In the genomic region with DNA sequence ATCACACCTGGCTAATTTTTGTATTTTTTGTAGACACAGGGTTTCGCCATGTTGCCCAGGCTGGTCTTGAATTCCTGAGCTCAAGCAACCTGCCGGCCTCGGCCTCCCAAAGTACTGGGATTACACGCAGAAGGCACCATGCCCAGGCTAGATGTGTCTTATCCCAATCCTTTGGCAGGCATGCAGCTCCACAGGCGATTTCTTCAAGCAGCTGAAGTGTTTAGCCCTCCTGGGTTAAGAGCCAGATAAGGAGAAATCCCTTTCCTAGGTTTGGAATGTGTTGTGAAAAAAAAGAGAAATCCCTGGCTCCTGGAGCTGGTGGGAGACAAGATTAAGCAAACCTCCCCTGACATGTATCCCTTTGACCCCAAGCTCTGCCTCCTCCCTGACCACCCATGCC, we compare ENCODE assay signal across 14 cellular contexts. TPM values are rescaled to one million over a fixed set of nuclear protein-coding genes. Genes with fewer than 3 reads are reported as not detected.
DNase-seq lines count a peak whose midpoint lies in the region; TF ChIP-seq lines count a peak whose summit lies in the region.
"Had no signal": no experiment of that assay in that cellular context is flagged by ENCODE, and none has a peak within 500 bp of the region (broad histone marks: within the 10 kb centered on the region; RNA-seq: fewer than 3 reads in every experiment).

No MANE protein-coding gene starts in this region.

- TF ChIP-seq EP300 in sigmoid colon (IDR thresholded peaks at IDR 0.05), result no peak

- no peaks in the 10 kb centered on the region for H3K27me3 Mint-ChIP-seq in activated CD4-positive, alpha-beta T cell treated with anti-CD3 and anti-CD28 coated beads, Interleukin-2, amount 10 ng/mL, durations not matched to agents 7 days and 5 days

- TF ChIP-seq POLR2A in sigmoid colon (IDR thresholded peaks at IDR 0.05), result no peak

- WGBS in sigmoid colon, 2 donors, result 89 to 92% methylated on average over 5 of the region's 5 CpGs

- peaks cover 0 to 29% (median 20%) of the 10 kb centered on the region in 4 donors for H3K4me1 ChIP-seq in sigmoid colon

- H3K27me3 ChIP-seq in WERI-Rb-1 (ENCODE audit: insufficient read depth, low read depth, severe bottlenecking) (no peaks in the 10 kb centered on the region), sigmoid colon (peaks cover 0 to 16% (median 0%) of the 10 kb centered on the region in 3 donors)
- H3K27me3 ChIP-seq: thyroid gland had no signal

- no peak for DNase-seq in activated CD4-positive, alpha-beta T cell treated with anti-CD3 and anti-CD28 coated beads, Interleukin-2, amount 10 ng/mL, durations not matched to agents 7 days and 5 days
- DNase-seq in activated CD4-positive, alpha-beta T cell treated with anti-CD3 and anti-CD28 coated beads for 4 hours, result no peak
- DNase-seq in WERI-Rb-1 (no peak), fibroblast of villous mesenchyme (ENCODE audit: low read depth) (peak; percentile 89), sigmoid colon (peak; percentile 55), glomerular visceral epithelial cell (ENCODE audit: extremely low spot score) (no peak), SK-N-DZ (ENCODE audit: low spot score) (no peak), cerebellar cortex (ENCODE audit: low spot score) (no peak)
- DNase-seq: activated T-cell treated with anti-CD3 and anti-CD28 coated beads, Interleukin-2, amount 50 U/mL, for 4 hours; DMS53; NCI-H1436 treated with DMSO at 0.1 percent for 48 hours; thyroid gland had no signal

- H3K4me3 ChIP-seq in WERI-Rb-1 (ENCODE audit: low read depth, low read length) (no peak overlapping the region), fibroblast of villous mesenchyme (ENCODE audit: low read depth, low read length) (no peak overlapping the region), sigmoid colon (no peak overlapping the region)
- H3K4me3 ChIP-seq: HAP-1, thyroid gland had no signal

- H3K36me3 ChIP-seq in WERI-Rb-1 (peaks cover 15% of the 10 kb centered on the region), sigmoid colon (no peaks in the 10 kb centered on the region)
- H3K36me3 ChIP-seq: HAP-1, thyroid gland had no signal

- peaks cover 5% of the 10 kb centered on the region for H3K9me3 ChIP-seq in WERI-Rb-1 (ENCODE audit: severe bottlenecking)
- H3K9me3 ChIP-seq in sigmoid colon, result no peaks in the 10 kb centered on the region
- H3K9me3 ChIP-seq: HAP-1, thyroid gland had no signal

- no peak for TF ChIP-seq CTCF in WERI-Rb-1 (IDR thresholded peaks at IDR 0.05; ENCODE audit: low read depth, low read length)
- TF ChIP-seq CTCF in fibroblast of villous mesenchyme (IDR thresholded peaks at IDR 0.05; ENCODE audit: insufficient read depth, low read depth, low read length), result no peak
- TF ChIP-seq CTCF in sigmoid colon (IDR thresholded peaks at IDR 0.05), result no peak

- peaks cover 4% of the 10 kb centered on the region for H3K9me3 Mint-ChIP-seq in activated CD4-positive, alpha-beta T cell treated with anti-CD3 and anti-CD28 coated beads, Interleukin-2, amount 10 ng/mL, durations not matched to agents 7 days and 5 days
- H3K9me3 Mint-ChIP-seq: activated T-cell treated with anti-CD3 and anti-CD28 coated beads, Interleukin-2, amount 50 U/mL, for 4 hours had no signal

- peaks cover 30% of the 10 kb centered on the region for H3K36me3 Mint-ChIP-seq in activated CD4-positive, alpha-beta T cell treated with anti-CD3 and anti-CD28 coated beads, Interleukin-2, amount 10 ng/mL, durations not matched to agents 7 days and 5 days (ENCODE audit: low read depth)

- peak overlapping the region; percentile 71 for H3K27ac Mint-ChIP-seq in activated CD4-positive, alpha-beta T cell treated with anti-CD3 and anti-CD28 coated beads, Interleukin-2, amount 10 ng/mL, durations not matched to agents 7 days and 5 days

- H3K4me1 Mint-ChIP-seq in activated CD4-positive, alpha-beta T cell treated with anti-CD3 and anti-CD28 coated beads, Interleukin-2, amount 10 ng/mL, durations not matched to agents 7 days and 5 days, result peaks cover 65% of the 10 kb centered on the region

- POLR2A ChIA-PET in activated CD4-positive, alpha-beta T cell treated with anti-CD3 and anti-CD28 coated beads, Interleukin-2, amount 10 ng/mL, durations not matched to agents 7 days and 5 days (lab: Charles Lee), result no interaction called here

- H3K4me3 Mint-ChIP-seq in activated CD4-positive, alpha-beta T cell treated with anti-CD3 and anti-CD28 coated beads, Interleukin-2, amount 10 ng/mL, durations not matched to agents 7 days and 5 days, result peak overlapping the region; percentile 70

- peak overlapping the region; percentile 26; the same call in 1 of the 2 replicates for H3K27ac ChIP-seq in WERI-Rb-1
- no peak overlapping the region for H3K27ac ChIP-seq in sigmoid colon
- H3K27ac ChIP-seq: thyroid gland had no signal

- intact Hi-C loops in sigmoid colon (cut with DNase I), result loop anchor here (5.0 kb wide), 1 partner anchor 211 kb away; no protein-coding TSS in a partner anchor

- CTCF ChIA-PET in activated CD4-positive, alpha-beta T cell treated with anti-CD3 and anti-CD28 coated beads, Interleukin-2, amount 10 ng/mL, durations not matched to agents 7 days and 5 days (lab: Charles Lee), result interaction anchor here (0.5 to 4.7 kb wide), 17 partner anchors 9 to 661 kb away, joined by 3 to 38 read pairs (median 7); a partner anchor contains a TSS

RNA-seq across cellular contexts. Expression of a gene that starts 2.1 kb away (rescaled TPM):
- 100 to 1,000 TPM; 254 to 281 TPM for total RNA-seq in activated CD4-positive, alpha-beta T cell treated with anti-CD3 and anti-CD28 coated beads, Interleukin-2, amount 10 ng/mL, durations not matched to agents 7 days and 5 days
- total RNA-seq in fibroblast of villous mesenchyme (18.0 and 20.7 TPM in 2 replicates), sigmoid colon (10 to 100 TPM in 1 of 4 donors, 1 to 10 TPM in 3; 6.6 to 12.5 (median 7.3) TPM)
- polyA plus RNA-seq in sigmoid colon, result 100 to 1,000 TPM; 122 to 420 (median 194) TPM
- 25.8 and 39.1 TPM in 2 replicates for polyA plus RNA-seq in SK-N-DZ (2014; cell fraction: cytosol; rRNA removed)
- polyA plus RNA-seq in SK-N-DZ (2014; cell fraction: nucleus; rRNA removed), result 15.7 and 16.5 TPM in 2 replicates

RNA-seq across cellular contexts. Expression of a gene that starts 9.3 kb away (rescaled TPM):
- 10 to 100 TPM; 28.2 to 30.4 TPM for total RNA-seq in activated CD4-positive, alpha-beta T cell treated with anti-CD3 and anti-CD28 coated beads, Interleukin-2, amount 10 ng/mL, durations not matched to agents 7 days and 5 days
- total RNA-seq in fibroblast of villous mesenchyme (0.32 TPM in 1 of 2 replicates, not detected in the other), sigmoid colon (1 to 10 TPM in 3 of 4 donors, under 1 TPM in 1; 0.54 to 4.1 (median 1.4) TPM)
- 10 to 100 TPM; 15.2 to 28.8 (median 16.9) TPM for polyA plus RNA-seq in sigmoid colon
- 0.08 and 0.16 TPM in 2 replicates for polyA plus RNA-seq in SK-N-DZ (2014; cell fraction: cytosol; rRNA removed)
- polyA plus RNA-seq in SK-N-DZ (2014; cell fraction: nucleus; rRNA removed), result 0.30 TPM in 2 replicates
- total RNA-seq: A673 had no signal

RNA-seq across cellular contexts. Expression of a gene that starts 29.8 kb away (rescaled TPM):
- 10 to 100 TPM; 28.6 to 34.4 TPM for total RNA-seq in activated CD4-positive, alpha-beta T cell treated with anti-CD3 and anti-CD28 coated beads, Interleukin-2, amount 10 ng/mL, durations not matched to agents 7 days and 5 days
- total RNA-seq in fibroblast of villous mesenchyme (32.0 and 34.8 TPM in 2 replicates), sigmoid colon (10 to 100 TPM; 14.3 to 29.9 (median 21.7) TPM)
- 10 to 100 TPM; 11.3 to 36.4 (median 14.4) TPM for polyA plus RNA-seq in sigmoid colon
- 71.2 and 88.7 TPM in 2 replicates for polyA plus RNA-seq in SK-N-DZ (2014; cell fraction: cytosol; rRNA removed)
- polyA plus RNA-seq in SK-N-DZ (2014; cell fraction: nucleus; rRNA removed), result 564 and 609 TPM in 2 replicates

RNA-seq across cellular contexts. Expression of a gene that starts 33.7 kb away (rescaled TPM):
- not detected for total RNA-seq in activated CD4-positive, alpha-beta T cell treated with anti-CD3 and anti-CD28 coated beads, Interleukin-2, amount 10 ng/mL, durations not matched to agents 7 days and 5 days
- total RNA-seq in fibroblast of villous mesenchyme (not detected in 2 replicates), sigmoid colon (under 1 TPM in 1 of 4 donors, not detected in 3; 0.27 TPM)
- 1 to 10 TPM; 1.8 to 8.3 (median 4.8) TPM for polyA plus RNA-seq in sigmoid colon
- not detected in 2 replicates for polyA plus RNA-seq in SK-N-DZ (2014; cell fraction: cytosol; rRNA removed)
- not detected in 2 replicates for polyA plus RNA-seq in SK-N-DZ (2014; cell fraction: nucleus; rRNA removed)
- total RNA-seq: A673; activated T-cell treated with anti-CD3 and anti-CD28 coated beads, Interleukin-2, amount 50 U/mL, for 4 hours; thyroid gland had no signal

Comparison
In these comparisons a context has a peak if more than half of its experiments do, and no peak if none do; other contexts are left out.
1. DNase-seq: peak in fibroblast of villous mesenchyme (single experiment) and sigmoid colon (single experiment); none in activated CD4-positive, alpha-beta T cell treated with anti-CD3 and anti-CD28 coated beads, Interleukin-2, amount 10 ng/mL, durations not matched to agents 7 days and 5 days (single experiment), activated CD4-positive, alpha-beta T cell treated with anti-CD3 and anti-CD28 coated beads for 4 hours (0 of 2), WERI-Rb-1 (single experiment), glomerular visceral epithelial cell (single experiment), SK-N-DZ (single experiment) and cerebellar cortex (single experiment).
2. RNA of a gene that starts 2.1 kb away (total RNA-seq): 254 to 281 TPM in activated CD4-positive, alpha-beta T cell treated with anti-CD3 and anti-CD28 coated beads, Interleukin-2, amount 10 ng/mL, durations not matched to agents 7 days and 5 days; 18.0 to 20.7 TPM in fibroblast of villous mesenchyme and 6.6 to 12.5 TPM in sigmoid colon; every median in the first group is over 10 times any median in the second.
3. RNA of a gene that starts 9.3 kb away (total RNA-seq): 28.2 to 30.4 TPM in activated CD4-positive, alpha-beta T cell treated with anti-CD3 and anti-CD28 coated beads, Interleukin-2, amount 10 ng/mL, durations not matched to agents 7 days and 5 days; 0.54 to 4.1 TPM in sigmoid colon and 0.32 TPM in fibroblast of villous mesenchyme; every median in the first group is over 4 times any median in the second.